33 cellular contexts compared by ENCODE assay signal in the genomic region with DNA sequence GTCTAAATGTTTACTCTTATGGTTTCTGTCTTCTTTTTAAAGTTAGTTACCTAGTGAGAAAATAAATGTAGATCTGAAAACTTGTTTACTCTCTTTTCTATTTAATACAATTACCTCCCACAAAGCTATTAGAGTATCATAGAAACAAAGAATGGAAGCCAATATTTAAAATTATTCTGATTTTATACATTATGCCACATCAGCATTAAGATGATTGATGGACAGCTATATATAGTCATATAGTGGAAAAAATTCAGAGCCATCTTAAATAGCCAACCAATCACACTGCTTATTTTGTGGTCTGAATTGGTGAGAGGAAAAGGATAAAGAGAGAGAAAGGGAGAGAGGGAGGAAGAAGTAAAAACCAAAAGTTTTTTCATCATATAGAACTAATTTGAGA.
"Had no signal": no experiment of that assay in that cellular context is flagged by ENCODE, and none has a peak within 500 bp of the region (broad histone marks: within the 10 kb centered on the region; RNA-seq: fewer than 3 reads in every experiment).

No MANE protein-coding gene starts in this region.

- H3K9me3 ChIP-seq: adrenal gland, body of pancreas, breast epithelium had no signal

- H3K4me3 ChIP-seq: adrenal gland, body of pancreas, breast epithelium had no signal

- DNase-seq: activated B cell treated with CpG ODN at 0.5 μM for 24 hours; activated CD4-positive, alpha-beta memory T cell treated with anti-CD3 and anti-CD28 coated beads for 36 hours; activated CD4-positive, alpha-beta T cell treated with anti-CD3 and anti-CD28 coated beads for 4 hours; activated CD4-positive, alpha-beta T cell treated with anti-CD3 and anti-CD28 coated beads, Interleukin-2, amount 10 ng/mL, durations not matched to agents 24 days and 14 days; activated CD4-positive, alpha-beta T cell treated with anti-CD3 and anti-CD28 coated beads, Interleukin-2, amount 50 U/mL, for 1 hour; activated CD4-positive, alpha-beta T cell treated with anti-CD3 and anti-CD28 coated beads, Interleukin-2, amount 50 U/mL, for 4 hours; activated CD4-positive, CD25-positive, alpha-beta regulatory T cell treated with anti-CD3 and anti-CD28 coated beads, Interleukin-2, amount 50 U/mL, for 72 hours; activated CD8-positive, alpha-beta memory T cell treated with anti-CD3 and anti-CD28 coated beads, Interleukin-2, amount 50 U/mL, for 4 hours; activated CD8-positive, alpha-beta T cell treated with anti-CD3 and anti-CD28 coated beads for 36 hours; activated effector memory CD4-positive, alpha-beta T cell treated with anti-CD3 and anti-CD28 coated beads, Interleukin-2, amount 50 U/mL, for 16 hours; activated gamma-delta T cell treated with Interleukin-2 at 50 U/mL for 16 hours; activated naive CD4-positive, alpha-beta T cell; activated naive CD4-positive, alpha-beta T cell treated with anti-CD3 and anti-CD28 coated beads for 36 hours; activated naive CD4-positive, alpha-beta T cell treated with anti-CD3 and anti-CD28 coated beads, Interleukin-2, amount 50 U/mL, for 16 hours; activated naive CD8-positive, alpha-beta T cell treated with anti-CD3 and anti-CD28 coated beads for 36 hours; activated T-cell treated with anti-CD3 and anti-CD28 coated beads for 4 hours; activated T-cell treated with anti-CD3 and anti-CD28 coated beads, Interleukin-2, amount 50 U/mL, for 1 hour; activated T-cell treated with anti-CD3 and anti-CD28 coated beads, Interleukin-2, amount 50 U/mL, for 4 hours; activated T-cell treated with anti-CD3 and anti-CD28 coated beads, Interleukin-2, amount 50 U/mL, for 72 hours; adrenal gland; amniotic stem cell; aorta; body of pancreas; brain microvascular endothelial cell; central memory CD4-positive, alpha-beta T cell; T-helper 1 cell; T-helper 2 cell; T-helper 9 cell had no signal

- ATAC-seq: activated CD8-positive, alpha-beta T cell treated with anti-CD3 and anti-CD28 coated beads for 36 hours; activated naive CD4-positive, alpha-beta T cell treated with anti-CD3 and anti-CD28 coated beads, Interleukin-2, amount 50 U/mL, for 72 hours; activated T-cell treated with anti-CD3 and anti-CD28 coated beads, Interleukin-2, amount 50 U/mL, for 4 hours; activated T-cell treated with anti-CD3 and anti-CD28 coated beads, Interleukin-2, amount 50 U/mL, for 72 hours; activated T-helper 17 cell treated with anti-CD3 and anti-CD28 coated beads, Interleukin-2, amount 50 U/mL, for 72 hours; body of pancreas had no signal

- H3K27me3 ChIP-seq: adrenal gland, body of pancreas, brain microvascular endothelial cell had no signal

- H3K4me1 ChIP-seq: adrenal gland, body of pancreas, breast epithelium had no signal

- FAIRE-seq: TTC549 had no signal

- H3K27ac ChIP-seq: adrenal gland, body of pancreas, brain microvascular endothelial cell, breast epithelium, VCaP had no signal

- H3K36me3 ChIP-seq: adrenal gland, brain microvascular endothelial cell, breast epithelium had no signal
